ENCODE assay signal across 1 cellular context in genomic region chr16:56933828-56934598, GRCh38.
TF ChIP-seq lines count a peak whose summit lies in the region.

No MANE protein-coding gene starts in this region.

TF ChIP-seq in IMR-90, 13 proteins besides CTCF, POLR2A, EP300 and RAD21:
- TF ChIP-seq USF2 (IDR thresholded peaks at IDR 0.05; ENCODE audit: low read depth, low read length), result no peak
- TF ChIP-seq SMC3 (IDR thresholded peaks at IDR 0.05; ENCODE audit: low read depth, low read length), result no peak
- TF ChIP-seq FOS (IDR thresholded peaks at IDR 0.05; ENCODE audit: low read depth, low read length), result no peak
- no peak for TF ChIP-seq RFX5 (IDR thresholded peaks at IDR 0.05; ENCODE audit: low read depth, low read length)
- no peak for TF ChIP-seq CHD1 (IDR thresholded peaks at IDR 0.05; ENCODE audit: low read depth, low read length)
- TF ChIP-seq NFE2L2 (IDR thresholded peaks at IDR 0.05; ENCODE audit: low read depth, low read length), result no peak
- no peak for TF ChIP-seq MXI1 (IDR thresholded peaks at IDR 0.05; ENCODE audit: borderline replicate concordance, low read depth, low read length)
- no peak for TF ChIP-seq MAFK (IDR thresholded peaks at IDR 0.05; ENCODE audit: low read depth, low read length)
- no peak for TF ChIP-seq CEBPB (IDR thresholded peaks at IDR 0.05; ENCODE audit: low read depth, low read length)
- TF ChIP-seq RCOR1 (IDR thresholded peaks at IDR 0.05; ENCODE audit: insufficient replicate concordance, low read length), result no peak
- no peak for TF ChIP-seq BHLHE40 (IDR thresholded peaks at IDR 0.05; ENCODE audit: low read depth, low read length)
- TF ChIP-seq MAZ (IDR thresholded peaks at IDR 0.05; ENCODE audit: borderline replicate concordance, low read depth, low read length), result no peak
- TF ChIP-seq ELK1 (IDR thresholded peaks at IDR 0.05; ENCODE audit: borderline replicate concordance, low read depth, low read length), result no peak
